Comparison of ENCODE assay signal across 10 cellular contexts in the genomic region with DNA sequence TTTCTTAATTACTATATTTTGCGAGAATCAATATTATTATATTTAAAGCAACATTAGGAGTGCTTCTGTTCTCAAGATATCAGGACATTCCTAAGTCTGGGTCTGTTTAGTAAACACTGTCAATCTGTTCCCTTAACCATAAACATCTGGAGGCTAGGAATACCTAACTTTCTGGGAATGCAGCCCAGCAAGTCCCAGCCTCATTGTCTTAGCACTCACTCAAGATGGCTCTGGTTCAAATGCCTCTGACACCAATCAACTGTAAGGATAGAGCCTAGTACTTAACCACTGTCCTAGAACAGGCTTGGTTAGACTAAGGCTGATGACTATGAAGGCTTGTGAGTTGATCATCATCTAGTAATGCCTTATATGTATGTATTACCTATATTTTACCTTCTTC.
DNase-seq lines count a peak whose midpoint lies in the region; ATAC-seq and TF ChIP-seq lines count a peak whose summit lies in the region.
"Had no signal": no experiment of that assay in that cellular context is flagged by ENCODE, and none has a peak within 500 bp of the region (broad histone marks: within the 10 kb centered on the region; RNA-seq: fewer than 3 reads in every experiment).

No MANE protein-coding gene starts in this region.

- H3K4me3 ChIP-seq in RWPE2 (ENCODE audit: severe bottlenecking) (no peak overlapping the region), gastroesophageal sphincter (peak overlapping the region in 1 of 2 donors; percentile 16), rectal smooth muscle tissue (ENCODE audit: low read length) (no peak overlapping the region)
- H3K4me3 ChIP-seq: smooth muscle cell had no signal

- H3K9me3 ChIP-seq in RWPE2 (ENCODE audit: severe bottlenecking) (no peaks in the 10 kb centered on the region), gastroesophageal sphincter (no peaks in the 10 kb centered on the region)

- WGBS in gastroesophageal sphincter (ENCODE audit: low coverage in 1 of 2), 2 donors = 22 to 25% methylated on average over 1 of the region's 1 CpG

- DNase-seq in GM03348 (ENCODE audit: low spot score) (peak; percentile 78), RWPE2 (ENCODE audit: low spot score) (no peak), MV-4-11 (lab: John Stamatoyannopoulos, UW) (no peak), NCI-H2227 treated with DMSO at 0.1 percent for 48 hours (lab: John Stamatoyannopoulos, UW) (no peak), germinal center (ENCODE audit: low spot score) (no peak)
- no peak for DNase-seq in stimulated activated CD8-positive, alpha-beta memory T cell treated with anti-CD3 and anti-CD28 coated beads, Interleukin-4, amount 100 ng/mL, for 48 hours
- DNase-seq: activated T-cell treated with anti-CD3 and anti-CD28 coated beads, Interleukin-2, amount 50 U/mL, for 1 hour had no signal

- TF ChIP-seq POLR2A in gastroesophageal sphincter (IDR thresholded peaks at IDR 0.05) = no peak

- no peak overlapping the region for H3K9ac ChIP-seq in rectal smooth muscle tissue (ENCODE audit: low read length)

- TF ChIP-seq EP300 in gastroesophageal sphincter (IDR thresholded peaks at IDR 0.05) = no peak

- H3K4me1 ChIP-seq in RWPE2 (ENCODE audit: insufficient read depth, poor library complexity, severe bottlenecking) (no peaks in the 10 kb centered on the region), gastroesophageal sphincter (peaks cover 33 to 94% (median 49%) of the 10 kb centered on the region in 3 donors), rectal smooth muscle tissue (ENCODE audit: control insufficient read depth, insufficient read depth, low read length) (peaks cover 38% of the 10 kb centered on the region)

- H3K36me3 ChIP-seq in RWPE2 (ENCODE audit: low read depth) (no peaks in the 10 kb centered on the region), gastroesophageal sphincter (no peaks in the 10 kb centered on the region), rectal smooth muscle tissue (ENCODE audit: control insufficient read depth, insufficient read depth, low read length) (no peaks in the 10 kb centered on the region)

- H3K27me3 ChIP-seq in RWPE2 (ENCODE audit: insufficient read depth, poor library complexity, severe bottlenecking) (no peaks in the 10 kb centered on the region), gastroesophageal sphincter (no peaks in the 10 kb centered on the region), rectal smooth muscle tissue (ENCODE audit: control insufficient read depth, insufficient read depth, low read length) (no peaks in the 10 kb centered on the region)

- TF ChIP-seq CTCF in RWPE2 (IDR thresholded peaks at IDR 0.05; ENCODE audit: poor library complexity, severe bottlenecking) (no peak), gastroesophageal sphincter (IDR thresholded peaks at IDR 0.05) (no peak)

- ATAC-seq in RWPE2 (ENCODE audit: low read depth) = peak; percentile 19; the same call in 1 of the 3 replicates
- ATAC-seq in gastroesophageal sphincter = peak; percentile 75

- H3K27ac ChIP-seq in RWPE2 (ENCODE audit: poor library complexity, severe bottlenecking) = no peak overlapping the region
- H3K27ac ChIP-seq in gastroesophageal sphincter = peak overlapping the region; percentile 81 to 86 (median 82)
- H3K27ac ChIP-seq in rectal smooth muscle tissue (ENCODE audit: low read depth, low read length) = peak overlapping the region; percentile 71
